1 cellular context compared by ENCODE assay signal in the genomic region with DNA sequence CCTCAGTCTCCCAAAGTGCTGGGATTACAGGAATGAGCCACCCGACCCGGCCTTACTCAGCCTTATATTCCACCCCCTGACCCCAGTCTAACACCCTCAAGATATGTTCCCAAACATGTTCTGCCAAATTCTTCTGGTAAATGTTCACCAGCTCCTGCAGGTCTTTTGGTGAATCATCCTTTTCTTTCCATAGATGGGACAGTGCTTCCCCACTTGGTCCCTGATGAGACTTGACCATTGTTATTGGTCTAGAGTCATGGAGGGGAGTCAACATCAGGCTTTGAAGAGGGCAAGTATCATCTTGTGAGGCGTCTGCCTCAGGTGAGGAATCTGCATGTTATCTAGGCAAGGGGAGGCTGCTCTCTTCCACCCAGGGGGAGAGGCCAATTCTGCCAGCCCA.
TF ChIP-seq lines count a peak whose summit lies in the region.

No MANE protein-coding gene starts in this region.

TF ChIP-seq in K562, 482 proteins besides CTCF, POLR2A, EP300 and RAD21:
- TF ChIP-seq, protein P1, sequence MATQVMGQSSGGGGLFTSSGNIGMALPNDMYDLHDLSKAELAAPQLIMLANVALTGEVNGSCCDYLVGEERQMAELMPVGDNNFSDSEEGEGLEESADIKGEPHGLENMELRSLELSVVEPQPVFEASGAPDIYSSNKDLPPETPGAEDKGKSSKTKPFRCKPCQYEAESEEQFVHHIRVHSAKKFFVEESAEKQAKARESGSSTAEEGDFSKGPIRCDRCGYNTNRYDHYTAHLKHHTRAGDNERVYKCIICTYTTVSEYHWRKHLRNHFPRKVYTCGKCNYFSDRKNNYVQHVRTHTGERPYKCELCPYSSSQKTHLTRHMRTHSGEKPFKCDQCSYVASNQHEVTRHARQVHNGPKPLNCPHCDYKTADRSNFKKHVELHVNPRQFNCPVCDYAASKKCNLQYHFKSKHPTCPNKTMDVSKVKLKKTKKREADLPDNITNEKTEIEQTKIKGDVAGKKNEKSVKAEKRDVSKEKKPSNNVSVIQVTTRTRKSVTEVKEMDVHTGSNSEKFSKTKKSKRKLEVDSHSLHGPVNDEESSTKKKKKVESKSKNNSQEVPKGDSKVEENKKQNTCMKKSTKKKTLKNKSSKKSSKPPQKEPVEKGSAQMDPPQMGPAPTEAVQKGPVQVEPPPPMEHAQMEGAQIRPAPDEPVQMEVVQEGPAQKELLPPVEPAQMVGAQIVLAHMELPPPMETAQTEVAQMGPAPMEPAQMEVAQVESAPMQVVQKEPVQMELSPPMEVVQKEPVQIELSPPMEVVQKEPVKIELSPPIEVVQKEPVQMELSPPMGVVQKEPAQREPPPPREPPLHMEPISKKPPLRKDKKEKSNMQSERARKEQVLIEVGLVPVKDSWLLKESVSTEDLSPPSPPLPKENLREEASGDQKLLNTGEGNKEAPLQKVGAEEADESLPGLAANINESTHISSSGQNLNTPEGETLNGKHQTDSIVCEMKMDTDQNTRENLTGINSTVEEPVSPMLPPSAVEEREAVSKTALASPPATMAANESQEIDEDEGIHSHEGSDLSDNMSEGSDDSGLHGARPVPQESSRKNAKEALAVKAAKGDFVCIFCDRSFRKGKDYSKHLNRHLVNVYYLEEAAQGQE (CRISPR knock-in tag; IDR thresholded peaks at IDR 0.05; ENCODE audit: low read depth), result no peak
- TF ChIP-seq PYGO2 (tag; IDR thresholded peaks at IDR 0.05), result no peak
- no peak for TF ChIP-seq CHD4 (IDR thresholded peaks at IDR 0.05; ENCODE audit: insufficient read depth, insufficient replicate concordance, low read depth, low read length, poor library complexity, severe bottlenecking)
- TF ChIP-seq ZNF589 (CRISPR knock-in tag; IDR thresholded peaks at IDR 0.05; ENCODE audit: low read depth), result no peak
- TF ChIP-seq SIRT6 (IDR thresholded peaks at IDR 0.05; ENCODE audit: low read depth, low read length), result no peak
- TF ChIP-seq, protein P2, sequence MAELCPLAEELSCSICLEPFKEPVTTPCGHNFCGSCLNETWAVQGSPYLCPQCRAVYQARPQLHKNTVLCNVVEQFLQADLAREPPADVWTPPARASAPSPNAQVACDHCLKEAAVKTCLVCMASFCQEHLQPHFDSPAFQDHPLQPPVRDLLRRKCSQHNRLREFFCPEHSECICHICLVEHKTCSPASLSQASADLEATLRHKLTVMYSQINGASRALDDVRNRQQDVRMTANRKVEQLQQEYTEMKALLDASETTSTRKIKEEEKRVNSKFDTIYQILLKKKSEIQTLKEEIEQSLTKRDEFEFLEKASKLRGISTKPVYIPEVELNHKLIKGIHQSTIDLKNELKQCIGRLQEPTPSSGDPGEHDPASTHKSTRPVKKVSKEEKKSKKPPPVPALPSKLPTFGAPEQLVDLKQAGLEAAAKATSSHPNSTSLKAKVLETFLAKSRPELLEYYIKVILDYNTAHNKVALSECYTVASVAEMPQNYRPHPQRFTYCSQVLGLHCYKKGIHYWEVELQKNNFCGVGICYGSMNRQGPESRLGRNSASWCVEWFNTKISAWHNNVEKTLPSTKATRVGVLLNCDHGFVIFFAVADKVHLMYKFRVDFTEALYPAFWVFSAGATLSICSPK (IDR thresholded peaks at IDR 0.05; ENCODE audit: borderline replicate concordance), result no peak
